Comparison of ENCODE assay signal across 8 cellular contexts in genomic region chr1:109466440-109467300, GRCh38. TPM values are rescaled to one million over a fixed set of nuclear protein-coding genes. Genes with fewer than 3 reads are reported as not detected.
DNase-seq lines count a peak whose midpoint lies in the region; ATAC-seq and TF ChIP-seq lines count a peak whose summit lies in the region.

TSS of gene SYPL2 (plus strand) at chr1:109466546. CDS start at chr1:109466844, 298 bp downstream.

- TF ChIP-seq RAD21 in Ishikawa (IDR thresholded peaks at IDR 0.05; ENCODE audit: low read depth): no peak

- peak within 1 kb of the TSS; percentile 58 to 82 (median 69) for H3K4me2 ChIP-seq in BLaER1 treated with 17β-estradiol and CSF1 and Interleukin-3, amounts not matched to agents 10 nM and 100 nM
- peak within 1 kb of the TSS; percentile 79 for H3K4me2 ChIP-seq in mammary epithelial cell (ENCODE audit: insufficient read depth, low read depth, low read length)

- DNase-seq in mammary epithelial cell (no peak), kidney epithelial cell (ENCODE audit: low read depth) (no peak)
- DNase-seq in stimulated activated naive CD8-positive, alpha-beta T cell treated with anti-CD3 and anti-CD28 coated beads, Interleukin-15, Interleukin-2, amounts not matched to agents 100 U/mL and 50 U/mL, for 24 hours: peak; percentile 29

- CTCF ChIA-PET in mammary epithelial cell (lab: Charles Lee; ENCODE audit: low non-redundant PET): no interaction called here

- BruUV-seq in mammary epithelial cell (replicated peaks; lab: Mats Ljungman, UMichigan): no TSS peak

- WGBS in mammary epithelial cell (ENCODE audit: low coverage, missing lambda C conversion rate): 2% methylated on average over 9 of the region's 91 CpGs

- H3K4me3 ChIP-seq in BLaER1 treated with 17β-estradiol and CSF1 and Interleukin-3, amounts not matched to agents 10 nM and 100 nM: peak within 1 kb of the TSS; percentile 44 to 66 (median 50)
- H3K4me3 ChIP-seq in mammary epithelial cell (replicated peaks in 1 of 3; ENCODE audit: insufficient read depth in 1 of 3, low read depth in 2 of 3, low read length in 3 of 3) (peak within 1 kb of the TSS in 2 of 3 experiments; percentile 39 to 44), kidney epithelial cell (ENCODE audit: low read depth, low read length) (peak within 1 kb of the TSS; percentile 47)

- H2AFZ ChIP-seq in mammary epithelial cell (ENCODE audit: low read depth, low read length): peak within 1 kb of the TSS; percentile 84

- H3K4me1 ChIP-seq in BLaER1 treated with 17β-estradiol and CSF1 and Interleukin-3, amounts not matched to agents 10 nM and 100 nM: peaks cover 4 to 9% (median 8%) of the 10 kb centered on the region in 10 experiments; a peak in 13 of 20 replicates
- peaks cover 9% of the 10 kb centered on the region for H3K4me1 ChIP-seq in mammary epithelial cell (ENCODE audit: insufficient read depth, low read length)

- peak; percentile 43 for ATAC-seq in stimulated activated naive CD8-positive, alpha-beta T cell treated with anti-CD3 and anti-CD28 coated beads, Interleukin-15, Interleukin-2, amounts not matched to agents 100 U/mL and 50 U/mL, for 24 hours
- no peak for ATAC-seq in GM21526 (IDR thresholded peaks at IDR 0.05; ENCODE audit: low FRiP score, unreplicated experiment)
- ATAC-seq in GM21381 (IDR thresholded peaks at IDR 0.05; ENCODE audit: unreplicated experiment): no peak
- ATAC-seq in HG02678 (IDR thresholded peaks at IDR 0.05; ENCODE audit: unreplicated experiment): no peak

- no peaks in the 10 kb centered on the region for H3K36me3 ChIP-seq in BLaER1 treated with 17β-estradiol and CSF1 and Interleukin-3, amounts not matched to agents 10 nM and 100 nM
- H3K36me3 ChIP-seq in mammary epithelial cell (ENCODE audit: insufficient read depth, low read length): no peaks in the 10 kb centered on the region
- no peaks in the 10 kb centered on the region for H3K36me3 ChIP-seq in kidney epithelial cell (ENCODE audit: control insufficient read depth, insufficient read depth, low read length)

- no peak within 1 kb of the TSS for H3K27ac ChIP-seq in BLaER1 treated with 17β-estradiol and CSF1 and Interleukin-3, amounts not matched to agents 10 nM and 100 nM
- no peak within 1 kb of the TSS for H3K27ac ChIP-seq in mammary epithelial cell (ENCODE audit: insufficient read depth, low read depth, low read length)

- TF ChIP-seq CTCF in mammary epithelial cell (conservative IDR thresholded peaks at IDR 0.05 in 1 of 2, IDR thresholded peaks at IDR 0.05 in 1 of 2; ENCODE audit: extremely low read depth in 1 of 2, insufficient read depth in 1 of 2, low read depth in 1 of 2, low read length in 2 of 2) (no peak), kidney epithelial cell (IDR thresholded peaks at IDR 0.05; ENCODE audit: insufficient read depth, low read length, poor library complexity, severe bottlenecking) (no peak)

- H3K27me3 ChIP-seq in BLaER1 treated with 17β-estradiol and CSF1 and Interleukin-3, amounts not matched to agents 10 nM and 100 nM: peaks cover 44 to 81% (median 69%) of the 10 kb centered on the region in 11 experiments
- H3K27me3 ChIP-seq in mammary epithelial cell (ENCODE audit: insufficient read depth, low read length): peaks cover 45% of the 10 kb centered on the region
- H3K27me3 ChIP-seq in kidney epithelial cell (ENCODE audit: control insufficient read depth, insufficient read depth, low read length): peaks cover 46% of the 10 kb centered on the region

- H3K79me2 ChIP-seq in mammary epithelial cell (ENCODE audit: insufficient read depth, low read length): no peaks in the 10 kb centered on the region

- dilution Hi-C loops in mammary epithelial cell (cut with HindIII; ENCODE audit: low sequenced_read_pairs): no loop called here

- no peak for TF ChIP-seq EP300 in Ishikawa (IDR thresholded peaks at IDR 0.05; ENCODE audit: borderline replicate concordance)

- H4K20me1 ChIP-seq in BLaER1 treated with 17β-estradiol and CSF1 and Interleukin-3, amounts not matched to agents 10 nM and 100 nM: no peaks in the 10 kb centered on the region; a peak in 2 of 22 replicates
- no peaks in the 10 kb centered on the region for H4K20me1 ChIP-seq in mammary epithelial cell (ENCODE audit: insufficient read depth, low read length)

- H3K9me3 ChIP-seq in BLaER1 treated with 17β-estradiol and CSF1 and Interleukin-3, amounts not matched to agents 10 nM and 100 nM (replicated peaks in 1 of 11): peaks cover 4 to 18% (median 11%) of the 10 kb centered on the region in 11 experiments; a peak in 18 of 22 replicates
- no peaks in the 10 kb centered on the region for H3K9me3 ChIP-seq in mammary epithelial cell (replicated peaks; ENCODE audit: insufficient read depth, low read length)

- in situ Hi-C loops in mammary epithelial cell (cut with MboI; ENCODE audit: low sequenced_read_pairs in 2 of 2): no loop called here

- intact Hi-C loops in mammary epithelial cell (cut with micrococcal nuclease): loop anchor here (5.0 kb wide), 1 partner anchor 39 kb away; the partner anchor contains the start of gene PSMA5

- 0 out of 22 replicates have a peak within 1 kb of the TSS, but pooled peaks of 1 of the 11 experiments have one; percentile 30 for H3K9ac ChIP-seq in BLaER1 treated with 17β-estradiol and CSF1 and Interleukin-3, amounts not matched to agents 10 nM and 100 nM
- H3K9ac ChIP-seq in mammary epithelial cell (ENCODE audit: insufficient read depth, low read length): no peak within 1 kb of the TSS

TF ChIP-seq in Ishikawa, 13 proteins besides CTCF, POLR2A, EP300 and RAD21:
- TF ChIP-seq FOXM1 (IDR thresholded peaks at IDR 0.05; ENCODE audit: borderline replicate concordance, low read depth) (no peak), EGR1 (IDR thresholded peaks at IDR 0.05) (no peak), USF1 (IDR thresholded peaks at IDR 0.05) (peak; percentile 92), YY1 (IDR thresholded peaks at IDR 0.05; ENCODE audit: low read depth) (no peak), MAX (IDR thresholded peaks at IDR 0.05) (peak; percentile 56; the same call in 1 of the 2 replicates), TEAD4 (IDR thresholded peaks at IDR 0.05) (no peak)

RNA-seq across cellular contexts. Expression of gene SYPL2, which starts in this region (rescaled TPM):
- total RNA-seq in mammary epithelial cell (not detected), kidney epithelial cell (0.14 and 1.2 TPM in 2 replicates)
- 0.02 TPM for polyA plus RNA-seq in mammary epithelial cell
- not detected for polyA minus RNA-seq in mammary epithelial cell
